ENCODE assay signal across 17 cellular contexts in genomic region chr1:60990719-60991100, GRCh38.
DNase-seq lines count a peak whose midpoint lies in the region; ATAC-seq and TF ChIP-seq lines count a peak whose summit lies in the region.
"Had no signal": no experiment of that assay in that cellular context is flagged by ENCODE, and none has a peak within 500 bp of the region (broad histone marks: within the 10 kb centered on the region; RNA-seq: fewer than 3 reads in every experiment).

No MANE protein-coding gene starts in this region.

- H3K79me2 ChIP-seq in parathyroid adenoma: no peaks in the 10 kb centered on the region

- DNase-seq in right cardiac atrium: no peak
- no peak for DNase-seq in left cardiac atrium
- DNase-seq in epithelial cell of prostate (ENCODE audit: low read depth, low spot score): no peak
- no peak for DNase-seq in NCI-H1436 treated with DMSO at 0.1 percent for 48 hours (lab: John Stamatoyannopoulos, UW)
- DNase-seq: activated B cell treated with CpG ODN at 0.5 μM for 24 hours; CD8-positive, alpha-beta memory T cell; effector CD8-positive, alpha-beta T cell; NCI-H1105 treated with DMSO at 0.1 percent for 48 hours; nucleus accumbens; T-cell had no signal

- no peak for TF ChIP-seq CTCF in parathyroid adenoma (IDR thresholded peaks at IDR 0.05)

- intact Hi-C loops in right cardiac atrium (cut with DNase I) (no loop called here), left cardiac atrium (cut with DNase I) (no loop called here)

- peak overlapping the region; percentile 37 for H3K27ac ChIP-seq in right cardiac atrium (ENCODE audit: low read length)
- H3K27ac ChIP-seq in epithelial cell of prostate: peak overlapping the region; percentile 40
- peak overlapping the region; percentile 30 for H3K27ac ChIP-seq in parathyroid adenoma
- H3K27ac ChIP-seq: cardiac muscle cell, HL-60, KMS-11 had no signal

- 64% methylated on average over 7 of the region's 7 CpGs for WGBS in right cardiac atrium

- no peak overlapping the region for H3K4me3 ChIP-seq in right cardiac atrium (ENCODE audit: low read length)
- H3K4me3 ChIP-seq in parathyroid adenoma (ENCODE audit: low read depth, low read length): no peak overlapping the region
- H3K4me3 ChIP-seq: cardiac muscle cell had no signal

- H3K27me3 ChIP-seq in right cardiac atrium (ENCODE audit: control insufficient read depth, insufficient read depth) (no peaks in the 10 kb centered on the region), parathyroid adenoma (ENCODE audit: control insufficient read depth, insufficient read depth, low read length) (no peaks in the 10 kb centered on the region)
- H3K27me3 ChIP-seq: cardiac muscle cell had no signal

- H3K4me2 ChIP-seq in parathyroid adenoma (ENCODE audit: low read length): peak overlapping the region; percentile 19
- H3K4me2 ChIP-seq: KMS-11 had no signal

- H3K9ac ChIP-seq in parathyroid adenoma: no peak overlapping the region
- H3K9ac ChIP-seq: KMS-11 had no signal

- H3K9me3 ChIP-seq in right cardiac atrium (ENCODE audit: control insufficient read depth, low read length): no peaks in the 10 kb centered on the region
- H3K9me3 ChIP-seq in parathyroid adenoma (ENCODE audit: control insufficient read depth, low read length): no peaks in the 10 kb centered on the region

- H2AFZ ChIP-seq in parathyroid adenoma: peak overlapping the region; percentile 78

- ATAC-seq in right cardiac atrium (no peak), left cardiac atrium (no peak), GM21529 (IDR thresholded peaks at IDR 0.05; ENCODE audit: unreplicated experiment) (no peak), HG02970 (IDR thresholded peaks at IDR 0.05; ENCODE audit: low FRiP score, unreplicated experiment) (no peak)
- no peak for ATAC-seq in activated CD4-positive, CD25-positive, alpha-beta regulatory T cell treated with anti-CD3 and anti-CD28 coated beads, Interleukin-2, amount 50 U/mL, for 24 hours
- ATAC-seq: T-cell had no signal

- H3K4me1 ChIP-seq in right cardiac atrium (ENCODE audit: control insufficient read depth, insufficient read depth, low read length) (peaks cover 5% of the 10 kb centered on the region), parathyroid adenoma (peaks cover 17% of the 10 kb centered on the region)

- peaks cover 3% of the 10 kb centered on the region for H3K36me3 ChIP-seq in parathyroid adenoma (ENCODE audit: control insufficient read depth, insufficient read depth, low read length)
- H3K36me3 ChIP-seq: cardiac muscle cell had no signal
